19 cellular contexts compared by ENCODE assay signal in genomic region chr11:11442791-11443190, GRCh38.
DNase-seq lines count a peak whose midpoint lies in the region; ATAC-seq and TF ChIP-seq lines count a peak whose summit lies in the region.
"Had no signal": no experiment of that assay in that cellular context is flagged by ENCODE, and none has a peak within 500 bp of the region (broad histone marks: within the 10 kb centered on the region; RNA-seq: fewer than 3 reads in every experiment).

No MANE protein-coding gene starts in this region.

- CTCF ChIA-PET in Caco-2 (lab: Charles Lee), result no interaction called here

- intact Hi-C loops in Caco-2 (cut with micrococcal nuclease; ENCODE audit: unreplicated experiment), result no loop called here

- no peak overlapping the region for H3K4me3 Mint-ChIP-seq in Caco-2 (ENCODE audit: unreplicated experiment)
- H3K4me3 Mint-ChIP-seq in neural progenitor cell, result no peak overlapping the region
- H3K4me3 Mint-ChIP-seq: CD4-positive, alpha-beta T cell had no signal

- H3K4me1 ChIP-seq in Caco-2 (no peaks in the 10 kb centered on the region), neural progenitor cell (peaks cover 14% of the 10 kb centered on the region)

- H3K9me3 Mint-ChIP-seq in Caco-2 (ENCODE audit: unreplicated experiment) (no peaks in the 10 kb centered on the region), neural progenitor cell (no peaks in the 10 kb centered on the region)
- H3K9me3 Mint-ChIP-seq: CD4-positive, alpha-beta T cell had no signal

- peak overlapping the region; percentile 25 for H3K27ac Mint-ChIP-seq in Caco-2 (ENCODE audit: unreplicated experiment)
- H3K27ac Mint-ChIP-seq in neural progenitor cell, result peak overlapping the region; percentile 28
- H3K27ac Mint-ChIP-seq: CD4-positive, alpha-beta T cell had no signal

- no TSS peak for BruUV-seq in Caco-2 (replicated peaks; lab: Mats Ljungman, UMichigan)

- no peak for ATAC-seq in GM21515 (IDR thresholded peaks at IDR 0.05; ENCODE audit: unreplicated experiment)
- no peak for ATAC-seq in GM19023 (IDR thresholded peaks at IDR 0.05; ENCODE audit: unreplicated experiment)
- ATAC-seq: SK-N-SH treated with all-trans-retinoic acid at 6 μM for 48 hours had no signal

- H3K4me2 ChIP-seq in neural progenitor cell, result no peak overlapping the region

- POLR2A ChIA-PET in Caco-2 (lab: Charles Lee), result no interaction called here

- H3K27me3 Mint-ChIP-seq in Caco-2 (ENCODE audit: insufficient read depth, unreplicated experiment), result peaks cover 6% of the 10 kb centered on the region
- peaks cover 8% of the 10 kb centered on the region for H3K27me3 Mint-ChIP-seq in neural progenitor cell (ENCODE audit: insufficient read depth, low read depth)
- H3K27me3 Mint-ChIP-seq: CD4-positive, alpha-beta T cell had no signal

- H3K36me3 Mint-ChIP-seq in Caco-2 (ENCODE audit: insufficient read depth, unreplicated experiment) (no peaks in the 10 kb centered on the region), neural progenitor cell (no peaks in the 10 kb centered on the region)

- H3F3A ChIP-seq in neural progenitor cell (ENCODE audit: low read depth), result no peaks in the 10 kb centered on the region

- H3K4me3 ChIP-seq in Caco-2 (ENCODE audit: low read depth, low read length), result no peak overlapping the region
- no peak overlapping the region for H3K4me3 ChIP-seq in neural progenitor cell

- H3K36me3 ChIP-seq in Caco-2 (ENCODE audit: control insufficient read depth, insufficient read depth, low read length) (no peaks in the 10 kb centered on the region), neural progenitor cell (no peaks in the 10 kb centered on the region)

- no peak for TF ChIP-seq CTCF in Caco-2 (IDR thresholded peaks at IDR 0.05; ENCODE audit: insufficient read depth in 1 of 2, low read depth in 1 of 2, low read length in 1 of 2, severe bottlenecking in 1 of 2, unreplicated experiment in 1 of 2)
- no peak for TF ChIP-seq CTCF in neural progenitor cell (IDR thresholded peaks at IDR 0.05)

- no peak overlapping the region for H2AFZ ChIP-seq in neural progenitor cell (replicated peaks)

- H3K79me2 ChIP-seq in neural progenitor cell (ENCODE audit: low read depth), result no peaks in the 10 kb centered on the region

- no peak for DNase-seq in Caco-2
- peak in 66 of 76 experiments; percentile 13 to 75 (median 49) for DNase-seq in HUDEP-2 (lab: John Stamatoyannopoulos, UW; ENCODE audit: unreplicated experiment in 76 of 76)
- peak; percentile 72 for DNase-seq in cerebellum (ENCODE audit: low spot score)
- no peak for DNase-seq in neural progenitor cell (ENCODE audit: low spot score)
- DNase-seq in kidney tubule cell (ENCODE audit: low spot score), result no peak
- no peak for DNase-seq in activated CD4-positive, alpha-beta T cell treated with anti-CD3 and anti-CD28 coated beads for 1 hour
- DNase-seq: CD4-positive, alpha-beta T cell; COR-L47; DMS153; MM.1S; NCI-H1048; NCI-H1417 treated with DMSO at 0.1 percent for 48 hours; NCI-H187; NCI-H510A treated with DMSO at 0.1 percent for 48 hours; NCI-H774; NK-92 treated with Interleukin-12 subunit alpha and Interleukin-12 subunit beta, amount 100 ng/mL, for 24 hours had no signal

- H3K9me3 ChIP-seq in Caco-2 (no peaks in the 10 kb centered on the region), neural progenitor cell (ENCODE audit: low read depth) (no peaks in the 10 kb centered on the region)

- no peak overlapping the region for H3K9ac ChIP-seq in neural progenitor cell

- no peaks in the 10 kb centered on the region for H4K20me1 ChIP-seq in neural progenitor cell (ENCODE audit: low read depth)

- H3K27me3 ChIP-seq in Caco-2 (replicated peaks; ENCODE audit: control insufficient read depth, insufficient read depth, low read length) (no peaks in the 10 kb centered on the region; the same call in 1 of the 2 replicates), neural progenitor cell (no peaks in the 10 kb centered on the region)

- H3K4me1 Mint-ChIP-seq in Caco-2 (ENCODE audit: low read depth, unreplicated experiment) (no peaks in the 10 kb centered on the region), neural progenitor cell (peaks cover 13% of the 10 kb centered on the region)

- no peak overlapping the region for H3K27ac ChIP-seq in neural progenitor cell

Comparison
In these comparisons a context has a peak if more than half of its experiments do, and no peak if none do; other contexts are left out.
1. DNase-seq: peak in HUDEP-2 (66 of 76) and cerebellum (single experiment); none in Caco-2 (0 of 2), neural progenitor cell (single experiment), kidney tubule cell (single experiment) and activated CD4-positive, alpha-beta T cell treated with anti-CD3 and anti-CD28 coated beads for 1 hour (single experiment).